23 cellular contexts compared by ENCODE assay signal in the genomic region with DNA sequence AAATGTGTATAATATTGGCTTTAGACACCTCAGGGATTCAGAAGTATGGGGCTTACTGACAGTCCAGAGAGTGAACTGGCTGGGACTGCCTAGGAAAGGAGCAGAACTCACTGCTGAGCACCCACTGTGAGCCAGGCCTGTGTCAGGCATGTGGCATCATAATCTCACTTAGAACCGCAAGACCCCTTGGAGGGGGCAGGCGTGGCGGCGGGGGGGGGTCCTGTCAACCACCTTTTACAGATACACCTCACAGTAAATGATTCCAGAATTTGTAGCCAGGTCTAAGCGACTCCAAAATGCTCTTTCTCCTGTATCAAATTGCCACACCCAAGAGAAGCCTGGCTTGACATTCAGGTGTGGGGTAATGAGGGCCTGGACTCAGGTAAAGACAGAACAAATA.
"Had no signal": no experiment of that assay in that cellular context is flagged by ENCODE, and none has a peak within 500 bp of the region (broad histone marks: within the 10 kb centered on the region; RNA-seq: fewer than 3 reads in every experiment).

No MANE protein-coding gene starts in this region.

- H3K9me3 ChIP-seq: colonic mucosa, esophagus squamous epithelium, gastrocnemius medialis had no signal

- H3K36me3 ChIP-seq: colonic mucosa, esophagus squamous epithelium, gastrocnemius medialis, gastroesophageal sphincter, heart right ventricle had no signal

- H3K4me1 ChIP-seq: colonic mucosa, esophagus squamous epithelium, foreskin keratinocyte, gastrocnemius medialis, gastroesophageal sphincter, heart right ventricle had no signal

- H3K4me3 ChIP-seq: colonic mucosa, coronary artery, dorsolateral prefrontal cortex, esophagus squamous epithelium, gastrocnemius medialis, gastroesophageal sphincter, heart right ventricle had no signal

- H3K27me3 ChIP-seq: colonic mucosa, dorsolateral prefrontal cortex, gastrocnemius medialis, heart right ventricle had no signal

- H3K27ac ChIP-seq: colonic mucosa, coronary artery, epithelial cell of prostate, esophagus squamous epithelium, foreskin keratinocyte, gastrocnemius medialis, gastroesophageal sphincter, heart right ventricle had no signal

- DNase-seq: colonic mucosa; cortex of kidney; dermis blood vessel endothelial cell; dorsolateral prefrontal cortex; effector CD4-positive, alpha-beta T cell; effector CD8-positive, alpha-beta T cell; effector memory CD4-positive, alpha-beta T cell; effector memory CD8-positive, alpha-beta T cell; endodermal cell; erythroblast; esophagus squamous epithelium; foreskin fibroblast; foreskin keratinocyte; foreskin melanocyte; gastrocnemius medialis; glutamatergic neuron; head of caudate nucleus; heart right ventricle had no signal

- ATAC-seq: effector memory CD8-positive, alpha-beta T cell; esophagus mucosa; foreskin keratinocyte; gastrocnemius medialis; gastroesophageal sphincter; heart right ventricle had no signal

- H3K27ac Mint-ChIP-seq: dendritic cell treated with granulocyte-macrophage colony-stimulating factor and Interleukin-4, amounts not matched to agents 40 ng/mL and 50 ng/mL, for 4 days; effector memory CD8-positive, alpha-beta T cell; endodermal cell had no signal

- H3K4me3 Mint-ChIP-seq: dendritic cell treated with granulocyte-macrophage colony-stimulating factor and Interleukin-4, amounts not matched to agents 40 ng/mL and 50 ng/mL, for 4 days; effector memory CD8-positive, alpha-beta T cell; endodermal cell had no signal

- H3K27me3 Mint-ChIP-seq: dendritic cell treated with granulocyte-macrophage colony-stimulating factor and Interleukin-4, amounts not matched to agents 40 ng/mL and 50 ng/mL, for 4 days had no signal
